In genomic region chr4:142378179-142378578, GRCh38 we compare ENCODE assay signal across 16 cellular contexts.
A peak's percentile ranks its signal among the peaks of the same experiment; 100 is the strongest.
DNase-seq lines count a peak whose midpoint lies in the region; ATAC-seq and TF ChIP-seq lines count a peak whose summit lies in the region.
"Had no signal": no experiment of that assay in that cellular context is flagged by ENCODE, and none has a peak within 500 bp of the region (broad histone marks: within the 10 kb centered on the region; RNA-seq: fewer than 3 reads in every experiment).

No MANE protein-coding gene starts in this region.

- no peak overlapping the region for H2BK12ac ChIP-seq in mesenchymal stem cell (ENCODE audit: low read length in 2 of 2)

- no peak overlapping the region for H2BK120ac ChIP-seq in mesenchymal stem cell (ENCODE audit: low read depth, low read length)

- H3K14ac ChIP-seq in mesenchymal stem cell (ENCODE audit: low read length in 2 of 2), result no peak overlapping the region

- TF ChIP-seq RAD21 in SK-N-SH (IDR thresholded peaks at IDR 0.05; ENCODE audit: low read length), result no peak

- H3K79me2 ChIP-seq in SK-N-SH (ENCODE audit: insufficient read depth), result no peaks in the 10 kb centered on the region

- H3K18ac ChIP-seq in mesenchymal stem cell (ENCODE audit: low read depth in 1 of 2, low read length in 2 of 2), result no peak overlapping the region

- H3K23ac ChIP-seq in mesenchymal stem cell (ENCODE audit: low read length in 2 of 2), result no peak overlapping the region

- POLR2A ChIA-PET in SK-N-SH (lab: Yijun Ruan, JAX), result no interaction called here
- POLR2A ChIA-PET in CD4-positive, alpha-beta memory T cell (lab: Charles Lee; ENCODE audit: partially characterized antibody), result interaction anchor here (0.7 to 3.5 kb wide), 17 partner anchors 9 to 325 kb away, joined by 3 to 50 read pairs (median 8); no protein-coding TSS in a partner anchor

- peaks cover 3 to 24% of the 10 kb centered on the region in 2 donors for H3K36me3 Mint-ChIP-seq in CD4-positive, alpha-beta memory T cell
- peaks cover 54% of the 10 kb centered on the region for H3K36me3 Mint-ChIP-seq in activated T-helper 17 cell treated with anti-CD3 and anti-CD28 coated beads, Interleukin-2, amount 50 U/mL, for 72 hours (ENCODE audit: low read depth)
- H3K36me3 Mint-ChIP-seq: CD14-positive monocyte, naive B cell had no signal

- H3K9me3 Mint-ChIP-seq in CD4-positive, alpha-beta memory T cell, result no peaks in the 10 kb centered on the region
- H3K9me3 Mint-ChIP-seq in activated T-helper 17 cell treated with anti-CD3 and anti-CD28 coated beads, Interleukin-2, amount 50 U/mL, for 72 hours, result no peaks in the 10 kb centered on the region
- H3K9me3 Mint-ChIP-seq: CD14-positive monocyte, naive B cell had no signal

- H3K4me3 ChIP-seq in SK-N-SH (ENCODE audit: low read depth in 2 of 2, low read length in 1 of 2) (no peak overlapping the region), mesenchymal stem cell (ENCODE audit: insufficient read depth in 1 of 2, low read depth in 1 of 2, low read length in 2 of 2) (no peak overlapping the region), aorta (ENCODE audit: low read length in 2 of 2) (no peak overlapping the region)
- H3K4me3 ChIP-seq in CD4-positive, alpha-beta memory T cell (ENCODE audit: low read length in 2 of 2), result peak overlapping the region in 1 of 2 donors; percentile 17
- H3K4me3 ChIP-seq: transverse colon had no signal

- H2BK5ac ChIP-seq in mesenchymal stem cell (ENCODE audit: low read depth, low read length, poor library complexity, severe bottlenecking), result no peak overlapping the region

- DNase-seq in SK-N-SH (no peak), mesenchymal stem cell (no peak), COR-L47 (lab: John Stamatoyannopoulos, UW) (no peak), aorta (no peak)
- DNase-seq in CD4-positive, alpha-beta memory T cell, result peak in 1 of 5 donors; percentile 48
- DNase-seq: activated CD4-positive, alpha-beta T cell treated with anti-CD3 and anti-CD28 coated beads, Interleukin-2, amount 50 U/mL, for 1 hour; hypothalamus; naive B cell; NCI-H1436 treated with DMSO at 0.1 percent for 48 hours; NCI-H510A; transverse colon had no signal

- H3K4me1 Mint-ChIP-seq in CD4-positive, alpha-beta memory T cell, result peaks cover 60 to 84% (median 72%) of the 10 kb centered on the region in 4 donors
- peaks cover 37% of the 10 kb centered on the region for H3K4me1 Mint-ChIP-seq in activated T-helper 17 cell treated with anti-CD3 and anti-CD28 coated beads, Interleukin-2, amount 50 U/mL, for 72 hours
- H3K4me1 Mint-ChIP-seq: CD14-positive monocyte, naive B cell had no signal

- ATAC-seq in SK-N-SH treated with all-trans-retinoic acid at 6 μM for 48 hours (no peak), HG02884 (IDR thresholded peaks at IDR 0.05; ENCODE audit: unreplicated experiment) (no peak), aorta (ENCODE audit: low FRiP score) (no peak)
- peak; percentile 4 for ATAC-seq in activated T-helper 17 cell treated with anti-CD3 and anti-CD28 coated beads, Interleukin-2, amount 50 U/mL, for 72 hours (replicated peaks)

- no peaks in the 10 kb centered on the region for H4K20me1 ChIP-seq in SK-N-SH (ENCODE audit: insufficient read depth)

- H3K27me3 ChIP-seq in SK-N-SH (ENCODE audit: insufficient read depth), result no peaks in the 10 kb centered on the region
- H3K27me3 ChIP-seq in CD4-positive, alpha-beta memory T cell (ENCODE audit: insufficient read depth, low read length), result no peaks in the 10 kb centered on the region
- no peaks in the 10 kb centered on the region for H3K27me3 ChIP-seq in mesenchymal stem cell (ENCODE audit: control insufficient read depth in 1 of 2, insufficient read depth in 1 of 2, low read length in 2 of 2)
- no peaks in the 10 kb centered on the region for H3K27me3 ChIP-seq in aorta (ENCODE audit: control insufficient read depth in 1 of 2, insufficient read depth in 2 of 2, low read length in 1 of 2)
- H3K27me3 ChIP-seq: transverse colon had no signal

- peak overlapping the region; percentile 39 for H2AK5ac ChIP-seq in mesenchymal stem cell (ENCODE audit: low read length, severe bottlenecking)

- H3K4me1 ChIP-seq in SK-N-SH (ENCODE audit: control insufficient read depth in 1 of 2, insufficient read depth in 2 of 2, low read depth in 1 of 2, low read length in 1 of 2) (peaks cover 2 to 15% of the 10 kb centered on the region in 2 experiments), mesenchymal stem cell (ENCODE audit: control insufficient read depth, insufficient read depth, low read depth, low read length) (peaks cover 3% of the 10 kb centered on the region), aorta (ENCODE audit: control insufficient read depth in 1 of 2, insufficient read depth in 2 of 2, low read length in 2 of 2) (peaks cover 2 to 3% of the 10 kb centered on the region in 2 donors)
- peaks cover 84% of the 10 kb centered on the region for H3K4me1 ChIP-seq in CD4-positive, alpha-beta memory T cell (ENCODE audit: insufficient read depth, low read length)

- no peak for TF ChIP-seq CTCF in SK-N-SH (IDR thresholded peaks at IDR 0.05)

- H3K27ac ChIP-seq in SK-N-SH (ENCODE audit: low read depth in 2 of 2, low read length in 1 of 2), result peak overlapping the region; percentile 82 to 87; a peak in 2 of 4 replicates
- peak overlapping the region; percentile 55 for H3K27ac ChIP-seq in CD4-positive, alpha-beta memory T cell (ENCODE audit: low read depth, low read length)
- H3K27ac ChIP-seq in mesenchymal stem cell (ENCODE audit: low read length, poor library complexity, severe bottlenecking), result peak overlapping the region; percentile 57
- no peak overlapping the region for H3K27ac ChIP-seq in aorta (ENCODE audit: low read depth in 1 of 2, low read length in 2 of 2)
- H3K27ac ChIP-seq: 22Rv1 had no signal

- H3K27ac Mint-ChIP-seq in CD4-positive, alpha-beta memory T cell, result peak overlapping the region; percentile 81 to 94 (median 92)
- H3K27ac Mint-ChIP-seq in activated T-helper 17 cell treated with anti-CD3 and anti-CD28 coated beads, Interleukin-2, amount 50 U/mL, for 72 hours, result peak overlapping the region; percentile 97
- H3K27ac Mint-ChIP-seq: naive B cell had no signal

- H3K36me3 ChIP-seq in SK-N-SH (replicated peaks in 1 of 2; ENCODE audit: control insufficient read depth in 1 of 2, insufficient read depth in 2 of 2, low read length in 1 of 2) (no peaks in the 10 kb centered on the region), mesenchymal stem cell (ENCODE audit: control insufficient read depth in 1 of 2, insufficient read depth in 2 of 2, low read depth in 1 of 2, low read length in 2 of 2) (no peaks in the 10 kb centered on the region), aorta (ENCODE audit: control insufficient read depth in 1 of 2, insufficient read depth in 2 of 2, low read length in 1 of 2) (no peaks in the 10 kb centered on the region)
- no peaks in the 10 kb centered on the region for H3K36me3 ChIP-seq in CD4-positive, alpha-beta memory T cell (ENCODE audit: insufficient read depth, low read length)
- H3K36me3 ChIP-seq: transverse colon had no signal

- no peak overlapping the region for H4K91ac ChIP-seq in mesenchymal stem cell (ENCODE audit: low read length)

- H4K8ac ChIP-seq in mesenchymal stem cell (ENCODE audit: low read length), result no peak overlapping the region

- H3K4me3 Mint-ChIP-seq in CD4-positive, alpha-beta memory T cell, result peak overlapping the region; percentile 50 to 93 (median 84)
- H3K4me3 Mint-ChIP-seq in activated T-helper 17 cell treated with anti-CD3 and anti-CD28 coated beads, Interleukin-2, amount 50 U/mL, for 72 hours, result peak overlapping the region; percentile 75
- H3K4me3 Mint-ChIP-seq: CD14-positive monocyte, naive B cell had no signal

- intact Hi-C loops in CD4-positive, alpha-beta memory T cell (cut with micrococcal nuclease), result no loop called here
- intact Hi-C loops in aorta (cut with DNase I), result loop anchor here in 1 of 2 donors (10.0 kb wide), 1 partner anchor 437 kb away; no protein-coding TSS in a partner anchor

- H3F3A ChIP-seq in SK-N-SH (replicated peaks; ENCODE audit: insufficient read depth), result peaks cover 20% of the 10 kb centered on the region

- no peaks in the 10 kb centered on the region for H3K27me3 Mint-ChIP-seq in CD4-positive, alpha-beta memory T cell
- no peaks in the 10 kb centered on the region for H3K27me3 Mint-ChIP-seq in activated T-helper 17 cell treated with anti-CD3 and anti-CD28 coated beads, Interleukin-2, amount 50 U/mL, for 72 hours
- H3K27me3 Mint-ChIP-seq: naive B cell had no signal

- peaks cover 4% of the 10 kb centered on the region for H3K79me1 ChIP-seq in mesenchymal stem cell (replicated peaks; ENCODE audit: low read length, poor library complexity, severe bottlenecking)

- CTCF ChIA-PET in SK-N-SH (lab: Yijun Ruan, JAX), result interaction anchor here (0.6 to 2.2 kb wide), 5 partner anchors 11 to 83 kb away, joined by 3 to 6 read pairs (median 3); no protein-coding TSS in a partner anchor
- CTCF ChIA-PET in CD4-positive, alpha-beta memory T cell (lab: Charles Lee; ENCODE audit: partially characterized antibody), result interaction anchor here (0.9 to 3.4 kb wide), 8 partner anchors 8 to 25 kb away, joined by 3 to 24 read pairs (median 8); no protein-coding TSS in a partner anchor

- TF ChIP-seq EP300 in SK-N-SH (IDR thresholded peaks at IDR 0.05; ENCODE audit: borderline replicate concordance in 1 of 2, low read depth in 1 of 2, low read length in 1 of 2), result no peak

- H3K9me3 ChIP-seq in SK-N-SH (no peaks in the 10 kb centered on the region), mesenchymal stem cell (ENCODE audit: control insufficient read depth, low read length) (no peaks in the 10 kb centered on the region), aorta (ENCODE audit: control insufficient read depth, low read length) (no peaks in the 10 kb centered on the region)
- no peaks in the 10 kb centered on the region for H3K9me3 ChIP-seq in CD4-positive, alpha-beta memory T cell (ENCODE audit: control insufficient read depth in 1 of 2, low read length in 2 of 2)
- H3K9me3 ChIP-seq: transverse colon had no signal

- H2AFZ ChIP-seq in SK-N-SH (ENCODE audit: low read depth), result no peak overlapping the region
- no peak overlapping the region for H2AFZ ChIP-seq in mesenchymal stem cell (ENCODE audit: low read depth, low read length)

- no peaks in the 10 kb centered on the region for H3K9me2 ChIP-seq in SK-N-SH

- no peak overlapping the region for H3K4ac ChIP-seq in mesenchymal stem cell (ENCODE audit: low read depth in 1 of 2, low read length in 2 of 2)

- WGBS in SK-N-SH (ENCODE audit: low lambda C conversion rate), result 97% methylated on average over 2 of the region's 2 CpGs
- 100% methylated on average over 1 of the region's 2 CpGs for WGBS in mesenchymal stem cell
- WGBS in aorta, 2 donors, result 55 to 59% methylated on average over 2 of the region's 2 CpGs

- no peak overlapping the region for H2BK15ac ChIP-seq in mesenchymal stem cell (ENCODE audit: low read depth, poor library complexity, severe bottlenecking)

- H3K4me2 ChIP-seq in SK-N-SH (no peak overlapping the region), mesenchymal stem cell (ENCODE audit: low read length, poor library complexity, severe bottlenecking) (no peak overlapping the region)

- H3K9ac ChIP-seq in SK-N-SH (no peak overlapping the region), mesenchymal stem cell (ENCODE audit: low read length) (no peak overlapping the region)

TF ChIP-seq in SK-N-SH, 30 proteins besides CTCF, POLR2A, EP300 and RAD21 (continues in another document):
- TF ChIP-seq NFIC (IDR thresholded peaks at IDR 0.05; ENCODE audit: borderline replicate concordance) (no peak), MXI1 (IDR thresholded peaks at IDR 0.05; ENCODE audit: low read depth, low read length) (no peak)

TF ChIP-seq in SK-N-SH treated with all-trans-retinoic acid at 6 μM for 48 hours, 23 proteins besides CTCF, POLR2A, EP300 and RAD21 (continues in another document):
- no peak for TF ChIP-seq ZFP30 (CRISPR knock-in tag; IDR thresholded peaks at IDR 0.05)

Comparison
In these comparisons a context has a peak if more than half of its experiments do, and no peak if none do; other contexts are left out.
1. H3K27ac ChIP-seq: peak in SK-N-SH (2 of 2), CD4-positive, alpha-beta memory T cell (single experiment) and mesenchymal stem cell (single experiment); none in aorta (0 of 2).